29 cellular contexts compared by ENCODE assay signal in genomic region chr16:10663744-10664143, GRCh38. TPM values are rescaled to one million over a fixed set of nuclear protein-coding genes. Genes with fewer than 3 reads are reported as not detected.
"Had no signal": no experiment of that assay in that cellular context is flagged by ENCODE, and none has a peak within 500 bp of the region (broad histone marks: within the 10 kb centered on the region; RNA-seq: fewer than 3 reads in every experiment).

No MANE protein-coding gene starts in this region.

- H3K9me3 Mint-ChIP-seq: dendritic cell treated with granulocyte-macrophage colony-stimulating factor and Interleukin-4, amounts not matched to agents 40 ng/mL and 50 ng/mL, for 4 days; naive B cell; natural killer cell treated with Interleukin-12 subunit alpha and Interleukin-12 subunit beta and Interleukin-15 and Interleukin-18, amount 100 ng/mL, for 72 hours; neural progenitor cell; stimulated activated memory B cell treated with anti-CD40 and anti-IgM and Interleukin-4, amounts not matched to agents 10 μg/mL and 1 μg/mL and 100 μg/mL, for 72 hours; stimulated activated naive CD8-positive, alpha-beta T cell treated with anti-CD3 and anti-CD28 coated beads, Interleukin-15, Interleukin-2, amounts not matched to agents 100 ng/mL and 50 ng/mL, for 24 hours had no signal

- H3K4me3 ChIP-seq: colonic mucosa, esophagus muscularis mucosa, gastroesophageal sphincter, heart left ventricle, hepatocyte, neural progenitor cell, right lobe of liver, thoracic aorta, tibial nerve, upper lobe of left lung, uterus had no signal

- DNase-seq: colonic mucosa; effector memory CD4-positive, alpha-beta T cell; foreskin keratinocyte; heart left ventricle; kidney; naive B cell; right lobe of liver; stimulated activated CD4-positive, alpha-beta T cell treated with anti-CD3 and anti-CD28 coated beads, Interleukin-2, amount 100 ng/mL, for 24 hours; stimulated activated CD4-positive, alpha-beta T cell treated with anti-CD3 and anti-CD28 coated beads, Interleukin-4, amount 100 ng/mL, for 4 hours; upper lobe of left lung had no signal

- H3K27ac ChIP-seq: colonic mucosa, esophagus muscularis mucosa, foreskin keratinocyte, gastroesophageal sphincter, heart left ventricle, hepatocyte, neural progenitor cell, parathyroid adenoma, right lobe of liver, thoracic aorta, upper lobe of left lung, uterus had no signal

- H3K27me3 ChIP-seq: colonic mucosa, esophagus muscularis mucosa, heart left ventricle, hepatocyte, neural progenitor cell, right lobe of liver, tibial nerve, upper lobe of left lung, uterus had no signal

- H3K27ac Mint-ChIP-seq: dendritic cell treated with granulocyte-macrophage colony-stimulating factor and Interleukin-4, amounts not matched to agents 40 ng/mL and 50 ng/mL, for 4 days; natural killer cell treated with Interleukin-12 subunit alpha and Interleukin-12 subunit beta and Interleukin-15 and Interleukin-18, amount 100 ng/mL, for 72 hours; neural progenitor cell; progenitor cell of endocrine pancreas; stimulated activated memory B cell treated with anti-CD40 and anti-IgM and Interleukin-4, amounts not matched to agents 10 μg/mL and 1 μg/mL and 100 μg/mL, for 72 hours; stimulated activated naive CD8-positive, alpha-beta T cell treated with anti-CD3 and anti-CD28 coated beads, Interleukin-15, Interleukin-2, amounts not matched to agents 100 ng/mL and 50 ng/mL, for 24 hours had no signal

- H3K36me3 Mint-ChIP-seq: naive B cell; natural killer cell treated with Interleukin-12 subunit alpha and Interleukin-12 subunit beta and Interleukin-15 and Interleukin-18, amount 100 ng/mL, for 72 hours; neural progenitor cell; stimulated activated memory B cell treated with anti-CD40 and anti-IgM and Interleukin-4, amounts not matched to agents 10 μg/mL and 1 μg/mL and 100 μg/mL, for 72 hours had no signal

- H3K4me1 Mint-ChIP-seq: naive B cell; neural progenitor cell; stimulated activated memory B cell treated with anti-CD40 and anti-IgM and Interleukin-4, amounts not matched to agents 10 μg/mL and 1 μg/mL and 100 μg/mL, for 72 hours had no signal

- H3K27me3 Mint-ChIP-seq: progenitor cell of endocrine pancreas had no signal

- H3K4me3 Mint-ChIP-seq: dendritic cell treated with granulocyte-macrophage colony-stimulating factor and Interleukin-4, amounts not matched to agents 40 ng/mL and 50 ng/mL, for 4 days; naive B cell; natural killer cell treated with Interleukin-12 subunit alpha and Interleukin-12 subunit beta and Interleukin-15 and Interleukin-18, amount 100 ng/mL, for 72 hours; neural progenitor cell; stimulated activated memory B cell treated with anti-CD40 and anti-IgM and Interleukin-4, amounts not matched to agents 10 μg/mL and 1 μg/mL and 100 μg/mL, for 72 hours; stimulated activated naive CD8-positive, alpha-beta T cell treated with anti-CD3 and anti-CD28 coated beads, Interleukin-15, Interleukin-2, amounts not matched to agents 100 ng/mL and 50 ng/mL, for 24 hours had no signal

RNA-seq across cellular contexts. Expression of gene TEKT5, which starts 31.0 kb away (rescaled TPM):
- total RNA-seq: cerebellum, endothelial cell of umbilical vein, epithelial cell of proximal tubule, esophagus muscularis mucosa, fibroblast of lung, foreskin keratinocyte, hepatocyte, lung microvascular endothelial cell, mesenteric fat pad, thoracic aorta, tibial nerve had no signal
